ENCODE assay signal across 16 cellular contexts in genomic region chr9:98565152-98566135, GRCh38.
"Had no signal": no experiment of that assay in that cellular context is flagged by ENCODE, and none has a peak within 500 bp of the region (broad histone marks: within the 10 kb centered on the region; RNA-seq: fewer than 3 reads in every experiment).

No MANE protein-coding gene starts in this region.

- ATAC-seq: heart right ventricle had no signal

- H3K27ac Mint-ChIP-seq: naive thymus-derived CD4-positive, alpha-beta T cell; nephron progenitor cell; stimulated activated naive CD8-positive, alpha-beta T cell treated with anti-CD3 and anti-CD28 coated beads, Interleukin-15, Interleukin-2, amounts not matched to agents 100 ng/mL and 50 ng/mL, for 24 hours had no signal

- H3K4me3 Mint-ChIP-seq: naive thymus-derived CD4-positive, alpha-beta T cell; nephron progenitor cell; stimulated activated naive CD8-positive, alpha-beta T cell treated with anti-CD3 and anti-CD28 coated beads, Interleukin-15, Interleukin-2, amounts not matched to agents 100 ng/mL and 50 ng/mL, for 24 hours had no signal

- H3K9me3 ChIP-seq: heart right ventricle, neutrophil, sigmoid colon, testis, tibial nerve had no signal

- H3K4me3 ChIP-seq: coronary artery, heart right ventricle, sigmoid colon, skin epidermis, testis, tibial nerve had no signal

- DNase-seq: cerebellar nuclear complex; effector CD8-positive, alpha-beta T cell; heart right ventricle; hypothalamus; kidney glomerular epithelial cell; mesendoderm; naive thymus-derived CD4-positive, alpha-beta T cell; nephron progenitor cell; sigmoid colon; stimulated activated CD4-positive, alpha-beta T cell treated with anti-CD3 and anti-CD28 coated beads, Interleukin-2, amount 100 ng/mL, for 24 hours; testis had no signal

- H3K27ac ChIP-seq: coronary artery, heart right ventricle, neutrophil, sigmoid colon, skin epidermis, testis, tibial nerve had no signal

- H3K4me1 ChIP-seq: heart right ventricle, sigmoid colon, testis, tibial nerve had no signal

- H3K36me3 ChIP-seq: heart right ventricle, neutrophil, sigmoid colon, tibial nerve had no signal

- H3K9me3 Mint-ChIP-seq: naive thymus-derived CD4-positive, alpha-beta T cell; nephron progenitor cell; stimulated activated naive CD8-positive, alpha-beta T cell treated with anti-CD3 and anti-CD28 coated beads, Interleukin-15, Interleukin-2, amounts not matched to agents 100 ng/mL and 50 ng/mL, for 24 hours had no signal

- H3K36me3 Mint-ChIP-seq: naive thymus-derived CD4-positive, alpha-beta T cell had no signal

- H3K4me1 Mint-ChIP-seq: naive thymus-derived CD4-positive, alpha-beta T cell; nephron progenitor cell had no signal

- H3K27me3 ChIP-seq: sigmoid colon, testis, tibial nerve had no signal
